In the genomic region with DNA sequence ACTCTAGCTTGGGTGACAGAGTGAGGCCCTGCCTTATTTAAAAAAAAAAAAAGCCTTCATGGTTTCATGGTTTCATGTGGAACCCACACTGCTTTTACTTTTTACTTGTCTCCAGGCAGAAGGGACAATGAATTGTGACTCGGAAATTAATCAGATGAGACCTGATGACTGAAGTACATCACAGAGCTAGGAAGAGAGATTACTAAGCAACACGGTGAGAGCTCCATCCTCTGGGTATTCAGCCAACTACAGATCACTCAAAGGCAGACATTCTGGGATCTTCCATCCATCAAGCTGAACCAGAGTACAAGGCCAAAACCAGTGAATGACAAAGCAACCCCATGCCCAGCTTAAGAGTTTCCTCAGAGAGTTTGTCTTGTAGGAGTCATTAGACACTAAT, we compare ENCODE assay signal across 16 cellular contexts.
DNase-seq lines count a peak whose midpoint lies in the region; ATAC-seq, FAIRE-seq and TF ChIP-seq lines count a peak whose summit lies in the region.
"Had no signal": no experiment of that assay in that cellular context is flagged by ENCODE, and none has a peak within 500 bp of the region (broad histone marks: within the 10 kb centered on the region; RNA-seq: fewer than 3 reads in every experiment).

No MANE protein-coding gene starts in this region.

- no peak for TF ChIP-seq POLR2A in Peyer's patch (IDR thresholded peaks at IDR 0.05)

- H2BK12ac ChIP-seq in mesenchymal stem cell (ENCODE audit: low read length in 2 of 2), result no peak overlapping the region

- no peak overlapping the region for H3K9ac ChIP-seq in mesenchymal stem cell (ENCODE audit: low read length)

- H3K18ac ChIP-seq in mesenchymal stem cell (ENCODE audit: low read depth in 1 of 2, low read length in 2 of 2), result no peak overlapping the region

- no peak overlapping the region for H2BK15ac ChIP-seq in mesenchymal stem cell (ENCODE audit: low read depth, poor library complexity, severe bottlenecking)

- H3K14ac ChIP-seq in mesenchymal stem cell (ENCODE audit: low read length in 2 of 2), result no peak overlapping the region

- H3K79me1 ChIP-seq in mesenchymal stem cell (replicated peaks; ENCODE audit: low read length, poor library complexity, severe bottlenecking), result no peaks in the 10 kb centered on the region

- H3K9me3 ChIP-seq in mesenchymal stem cell (ENCODE audit: control insufficient read depth, low read length) (no peaks in the 10 kb centered on the region), Peyer's patch (no peaks in the 10 kb centered on the region)
- H3K9me3 ChIP-seq: HAP-1, right atrium auricular region had no signal

- no peak overlapping the region for H4K8ac ChIP-seq in mesenchymal stem cell (ENCODE audit: low read length)

- no peak overlapping the region for H3K27ac ChIP-seq in mesenchymal stem cell (ENCODE audit: low read length, poor library complexity, severe bottlenecking)
- no peak overlapping the region for H3K27ac ChIP-seq in Peyer's patch
- H3K27ac ChIP-seq: right atrium auricular region had no signal

- no peak overlapping the region for H3K4me3 ChIP-seq in bronchial epithelial cell (ENCODE audit: low read depth, low read length)
- H3K4me3 ChIP-seq in mesenchymal stem cell (ENCODE audit: insufficient read depth in 1 of 2, low read depth in 1 of 2, low read length in 2 of 2), result no peak overlapping the region
- no peak overlapping the region for H3K4me3 ChIP-seq in Peyer's patch
- H3K4me3 ChIP-seq: HAP-1, right atrium auricular region had no signal

- no peak for FAIRE-seq in bronchial epithelial cell (lab: Jason Lieb, UNC)

- 50% methylated on average over 2 of the region's 2 CpGs for WGBS in mesenchymal stem cell

- H3K4me1 ChIP-seq in mesenchymal stem cell (ENCODE audit: control insufficient read depth, insufficient read depth, low read depth, low read length) (peaks cover 1% of the 10 kb centered on the region), Peyer's patch (no peaks in the 10 kb centered on the region)
- H3K4me1 ChIP-seq: HAP-1 had no signal

- no peak overlapping the region for H3K4me2 ChIP-seq in mesenchymal stem cell (ENCODE audit: low read length, poor library complexity, severe bottlenecking)

- no peak overlapping the region for H3K4ac ChIP-seq in mesenchymal stem cell (ENCODE audit: low read depth in 1 of 2, low read length in 2 of 2)

- TF ChIP-seq CTCF in bronchial epithelial cell (IDR thresholded peaks at IDR 0.05; ENCODE audit: insufficient read depth, low read length, severe bottlenecking) (peak; percentile 15), Peyer's patch (IDR thresholded peaks at IDR 0.05) (no peak)

- H3K23ac ChIP-seq in mesenchymal stem cell (ENCODE audit: low read length in 2 of 2), result no peak overlapping the region

- no peak overlapping the region for H2AFZ ChIP-seq in mesenchymal stem cell (ENCODE audit: low read depth, low read length)

- H3K36me3 ChIP-seq in bronchial epithelial cell (ENCODE audit: control insufficient read depth, insufficient read depth, low read length), result no peaks in the 10 kb centered on the region
- H3K36me3 ChIP-seq in mesenchymal stem cell (ENCODE audit: control insufficient read depth in 1 of 2, insufficient read depth in 2 of 2, low read depth in 1 of 2, low read length in 2 of 2), result no peaks in the 10 kb centered on the region
- no peaks in the 10 kb centered on the region for H3K36me3 ChIP-seq in Peyer's patch
- H3K36me3 ChIP-seq: HAP-1, right atrium auricular region had no signal

- no peak overlapping the region for H2AK5ac ChIP-seq in mesenchymal stem cell (ENCODE audit: low read length, severe bottlenecking)

- no peak overlapping the region for H2BK120ac ChIP-seq in mesenchymal stem cell (ENCODE audit: low read depth, low read length)

- H3K27me3 ChIP-seq in bronchial epithelial cell (ENCODE audit: control insufficient read depth, insufficient read depth, low read length) (no peaks in the 10 kb centered on the region), mesenchymal stem cell (ENCODE audit: control insufficient read depth in 1 of 2, insufficient read depth in 1 of 2, low read length in 2 of 2) (peaks cover 0 to 9% of the 10 kb centered on the region in 2 experiments), Peyer's patch (no peaks in the 10 kb centered on the region)
- H3K27me3 ChIP-seq: right atrium auricular region had no signal

- DNase-seq in EH (ENCODE audit: low read depth) (peak; percentile 32), NCI-H446 (lab: John Stamatoyannopoulos, UW) (peak; percentile 4 to 24), bronchial epithelial cell (ENCODE audit: low read depth) (peak; percentile 52), mesenchymal stem cell (peak; percentile 26), Peyer's patch (no peak)
- DNase-seq: activated CD4-positive, alpha-beta T cell treated with anti-CD3 and anti-CD28 coated beads for 36 hours; activated naive CD4-positive, alpha-beta T cell treated with anti-CD3 and anti-CD28 coated beads, Interleukin-2, amount 10 ng/mL, durations not matched to agents 7 days and 5 days; DMS79 treated with DMSO at 0.1 percent for 48 hours; effector CD4-positive, alpha-beta T cell; NCI-H2081 treated with DMSO at 0.1 percent for 48 hours; SHP77 treated with DMSO at 0.1 percent for 48 hours; stimulated activated CD4-positive, alpha-beta T cell treated with anti-CD3 and anti-CD28 coated beads, Interleukin-1b, Interleukin-23, amount 100 ng/mL, for 48 hours had no signal

- no peak overlapping the region for H4K91ac ChIP-seq in mesenchymal stem cell (ENCODE audit: low read length)

- no peak overlapping the region for H2BK5ac ChIP-seq in mesenchymal stem cell (ENCODE audit: low read depth, low read length, poor library complexity, severe bottlenecking)

- ATAC-seq in HG02852 (IDR thresholded peaks at IDR 0.05; ENCODE audit: unreplicated experiment), result no peak
- ATAC-seq in GM21390 (IDR thresholded peaks at IDR 0.05; ENCODE audit: unreplicated experiment), result no peak
- ATAC-seq: activated CD4-positive, alpha-beta T cell treated with anti-CD3 and anti-CD28 coated beads for 36 hours had no signal

Comparison
In these comparisons a context has a peak if more than half of its experiments do, and no peak if none do; other contexts are left out.
1. DNase-seq: peak in EH (single experiment), NCI-H446 (2 of 2), bronchial epithelial cell (single experiment) and mesenchymal stem cell (single experiment); none in Peyer's patch (0 of 3).